23 cellular contexts compared by ENCODE assay signal in genomic region chr16:66013497-66013896, GRCh38.
"Had no signal": no experiment of that assay in that cellular context is flagged by ENCODE, and none has a peak within 500 bp of the region (broad histone marks: within the 10 kb centered on the region; RNA-seq: fewer than 3 reads in every experiment).

No MANE protein-coding gene starts in this region.

- H3K4me3 Mint-ChIP-seq: T-cell had no signal

- H3K9me3 ChIP-seq: MG63, SK-N-SH had no signal

- H3K4me3 ChIP-seq: MG63 had no signal

- H3K36me3 Mint-ChIP-seq: T-cell had no signal

- ATAC-seq: HepG2, Panc1, T-cell had no signal

- DNase-seq: IMR-90, Karpas-422, KG1, MG63, NCI-H1092, NCI-H1105 treated with DMSO at 0.1 percent for 48 hours, NCI-H1417 treated with DMSO at 0.1 percent for 48 hours, NCI-H146, NCI-H1694 treated with DMSO at 0.1 percent for 48 hours, NCI-H1930, NCI-H2081, NCI-H2107, NCI-H2227 treated with DMSO at 0.1 percent for 48 hours, NCI-H524, NCI-H526 treated with DMSO at 0.1 percent for 48 hours, NCI-H748 treated with DMSO at 0.1 percent for 48 hours, SHP77, SK-N-SH, SW 1271, T-cell had no signal

- H3K9ac ChIP-seq: SK-N-SH had no signal

- H3K36me3 ChIP-seq: MG63 had no signal

- H3K4me2 ChIP-seq: SK-N-SH had no signal

- H3K27me3 ChIP-seq: MG63 had no signal

- H3K27ac Mint-ChIP-seq: T-cell had no signal

- FAIRE-seq: HepG2 had no signal

- H3K4me1 Mint-ChIP-seq: T-cell had no signal

- H3K27ac ChIP-seq: RWPE1 had no signal

- H3K9me3 Mint-ChIP-seq: T-cell had no signal

- H3K9me2 ChIP-seq: SK-N-SH had no signal
